In the genomic region with DNA sequence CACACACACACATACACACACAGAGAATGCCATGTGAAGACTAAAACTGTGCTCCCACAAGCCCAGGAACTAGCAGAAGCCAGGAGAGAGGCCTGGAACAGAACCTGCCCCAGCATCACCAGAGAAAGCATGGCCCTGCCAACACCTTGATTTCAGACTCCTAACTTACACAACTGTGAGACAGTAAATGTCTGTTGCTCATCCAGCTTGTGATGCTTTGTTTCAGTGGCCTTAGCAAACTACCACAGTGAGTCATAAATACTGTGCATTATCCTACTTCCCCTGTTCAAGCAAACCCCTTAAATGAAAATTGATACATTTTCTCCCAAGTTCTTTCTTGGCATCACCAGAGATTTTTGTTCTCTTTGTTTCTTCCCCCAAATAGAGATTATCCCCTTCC, we compare ENCODE assay signal across 17 cellular contexts.
DNase-seq lines count a peak whose midpoint lies in the region; TF ChIP-seq lines count a peak whose summit lies in the region.
"Had no signal": no experiment of that assay in that cellular context is flagged by ENCODE, and none has a peak within 500 bp of the region (broad histone marks: within the 10 kb centered on the region; RNA-seq: fewer than 3 reads in every experiment).

No MANE protein-coding gene starts in this region.

- H3K36me3 Mint-ChIP-seq in activated naive CD8-positive, alpha-beta T cell treated with anti-CD3 and anti-CD28 coated beads for 36 hours: no peaks in the 10 kb centered on the region
- H3K36me3 Mint-ChIP-seq: IgD-negative memory B cell; naive thymus-derived CD8-positive, alpha-beta T cell had no signal

- peak; percentile 3 for DNase-seq in AG09319 (ENCODE audit: extremely low read depth, low read depth)
- DNase-seq in HT1080 (ENCODE audit: low read depth): peak; percentile 65
- DNase-seq in astrocyte of the cerebellum (ENCODE audit: low read depth): peak; percentile 8
- peak; percentile 23 to 34 for DNase-seq in foreskin fibroblast
- no peak for DNase-seq in lower leg skin (ENCODE audit: low spot score in 2 of 2)
- DNase-seq in Ammon's horn (ENCODE audit: low spot score): no peak
- no peak for DNase-seq in activated naive CD8-positive, alpha-beta T cell treated with anti-CD3 and anti-CD28 coated beads for 36 hours
- no peak for DNase-seq in suprapubic skin (ENCODE audit: low spot score in 2 of 2)
- DNase-seq: ACHN; activated CD4-positive, alpha-beta T cell treated with anti-CD3 and anti-CD28 coated beads, Interleukin-2, amount 50 U/mL, for 48 hours; activated naive CD8-positive, alpha-beta T cell treated with anti-CD3 and anti-CD28 coated beads, Interleukin-2, amount 50 U/mL, for 24 hours; activated T-cell treated with anti-CD3 and anti-CD28 coated beads, Interleukin-2, amount 50 U/mL, for 72 hours; naive thymus-derived CD8-positive, alpha-beta T cell; NCI-H1417; NCI-H2227 treated with DMSO at 0.1 percent for 48 hours had no signal

- no peak overlapping the region for H3K4me3 Mint-ChIP-seq in activated naive CD8-positive, alpha-beta T cell treated with anti-CD3 and anti-CD28 coated beads for 36 hours
- H3K4me3 Mint-ChIP-seq: activated naive CD8-positive, alpha-beta T cell treated with anti-CD3 and anti-CD28 coated beads, Interleukin-2, amount 50 U/mL, for 24 hours; activated T-cell treated with anti-CD3 and anti-CD28 coated beads, Interleukin-2, amount 50 U/mL, for 72 hours; IgD-negative memory B cell; naive thymus-derived CD8-positive, alpha-beta T cell had no signal

- no peaks in the 10 kb centered on the region for H3K4me1 Mint-ChIP-seq in activated naive CD8-positive, alpha-beta T cell treated with anti-CD3 and anti-CD28 coated beads for 36 hours
- H3K4me1 Mint-ChIP-seq: activated naive CD8-positive, alpha-beta T cell treated with anti-CD3 and anti-CD28 coated beads, Interleukin-2, amount 50 U/mL, for 24 hours; IgD-negative memory B cell; naive thymus-derived CD8-positive, alpha-beta T cell had no signal

- no peaks in the 10 kb centered on the region for H3K27me3 ChIP-seq in suprapubic skin

- no peak for TF ChIP-seq EP300 in suprapubic skin (IDR thresholded peaks at IDR 0.05)

- H3K27me3 Mint-ChIP-seq in activated naive CD8-positive, alpha-beta T cell treated with anti-CD3 and anti-CD28 coated beads for 36 hours: no peaks in the 10 kb centered on the region
- H3K27me3 Mint-ChIP-seq: activated naive CD8-positive, alpha-beta T cell treated with anti-CD3 and anti-CD28 coated beads, Interleukin-2, amount 50 U/mL, for 24 hours; IgD-negative memory B cell; naive thymus-derived CD8-positive, alpha-beta T cell had no signal

- TF ChIP-seq CTCF in AG09319 (IDR thresholded peaks at IDR 0.05; ENCODE audit: low read depth, low read length) (no peak), astrocyte of the cerebellum (IDR thresholded peaks at IDR 0.05; ENCODE audit: low read depth, low read length, missing control alignments) (no peak), foreskin fibroblast (IDR thresholded peaks at IDR 0.05; ENCODE audit: low read depth, low read length) (no peak), lower leg skin (IDR thresholded peaks at IDR 0.05) (no peak), suprapubic skin (IDR thresholded peaks at IDR 0.05) (no peak)

- H3K9me3 Mint-ChIP-seq in activated naive CD8-positive, alpha-beta T cell treated with anti-CD3 and anti-CD28 coated beads for 36 hours: peaks cover 4% of the 10 kb centered on the region

- no peak overlapping the region for H3K27ac ChIP-seq in suprapubic skin
- H3K27ac ChIP-seq: SK-N-MC had no signal

- H3K27ac Mint-ChIP-seq in activated naive CD8-positive, alpha-beta T cell treated with anti-CD3 and anti-CD28 coated beads for 36 hours: no peak overlapping the region
- H3K27ac Mint-ChIP-seq: activated naive CD8-positive, alpha-beta T cell treated with anti-CD3 and anti-CD28 coated beads, Interleukin-2, amount 50 U/mL, for 24 hours; activated T-cell treated with anti-CD3 and anti-CD28 coated beads, Interleukin-2, amount 50 U/mL, for 72 hours; IgD-negative memory B cell; naive thymus-derived CD8-positive, alpha-beta T cell had no signal

- no peaks in the 10 kb centered on the region for H3K9me3 ChIP-seq in suprapubic skin

- TF ChIP-seq POLR2A in lower leg skin (IDR thresholded peaks at IDR 0.05): no peak
- TF ChIP-seq POLR2A in suprapubic skin (IDR thresholded peaks at IDR 0.05): no peak

- no peaks in the 10 kb centered on the region for H3K36me3 ChIP-seq in suprapubic skin

- no peaks in the 10 kb centered on the region for H3K4me1 ChIP-seq in suprapubic skin

- H3K4me3 ChIP-seq in astrocyte of the cerebellum (ENCODE audit: low read depth, low read length): no peak overlapping the region
- no peak overlapping the region for H3K4me3 ChIP-seq in foreskin fibroblast (ENCODE audit: low read depth in 1 of 2, low read length in 2 of 2)
- no peak overlapping the region for H3K4me3 ChIP-seq in lower leg skin (ENCODE audit: low read depth, poor library complexity, severe bottlenecking)
- H3K4me3 ChIP-seq in suprapubic skin: no peak overlapping the region
- H3K4me3 ChIP-seq: SK-N-MC had no signal

- intact Hi-C loops in lower leg skin (cut with DNase I; ENCODE audit: low total_unique reads): no loop called here

- in situ Hi-C loops in astrocyte of the cerebellum (cut with HindIII; ENCODE audit: low sequenced_read_pairs): no loop called here

Comparison
In these comparisons a context has a peak if more than half of its experiments do, and no peak if none do; other contexts are left out.
1. DNase-seq: peak in AG09319 (single experiment), HT1080 (single experiment), astrocyte of the cerebellum (single experiment) and foreskin fibroblast (2 of 2); none in lower leg skin (0 of 2), Ammon's horn (single experiment), activated naive CD8-positive, alpha-beta T cell treated with anti-CD3 and anti-CD28 coated beads for 36 hours (single experiment) and suprapubic skin (0 of 2).